ENCODE assay signal across 1 cellular context in genomic region chr13:45226024-45226423, GRCh38.
TF ChIP-seq lines count a peak whose summit lies in the region.

No MANE protein-coding gene starts in this region.

TF ChIP-seq in HepG2, 621 proteins besides CTCF, POLR2A, EP300 and RAD21 (continued from another document):
- TF ChIP-seq, protein P1, sequence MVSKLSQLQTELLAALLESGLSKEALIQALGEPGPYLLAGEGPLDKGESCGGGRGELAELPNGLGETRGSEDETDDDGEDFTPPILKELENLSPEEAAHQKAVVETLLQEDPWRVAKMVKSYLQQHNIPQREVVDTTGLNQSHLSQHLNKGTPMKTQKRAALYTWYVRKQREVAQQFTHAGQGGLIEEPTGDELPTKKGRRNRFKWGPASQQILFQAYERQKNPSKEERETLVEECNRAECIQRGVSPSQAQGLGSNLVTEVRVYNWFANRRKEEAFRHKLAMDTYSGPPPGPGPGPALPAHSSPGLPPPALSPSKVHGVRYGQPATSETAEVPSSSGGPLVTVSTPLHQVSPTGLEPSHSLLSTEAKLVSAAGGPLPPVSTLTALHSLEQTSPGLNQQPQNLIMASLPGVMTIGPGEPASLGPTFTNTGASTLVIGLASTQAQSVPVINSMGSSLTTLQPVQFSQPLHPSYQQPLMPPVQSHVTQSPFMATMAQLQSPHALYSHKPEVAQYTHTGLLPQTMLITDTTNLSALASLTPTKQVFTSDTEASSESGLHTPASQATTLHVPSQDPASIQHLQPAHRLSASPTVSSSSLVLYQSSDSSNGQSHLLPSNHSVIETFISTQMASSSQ (IDR thresholded peaks at IDR 0.05; ENCODE audit: low read depth) = no peak
- TF ChIP-seq, protein P1 (CRISPR knock-in tag; IDR thresholded peaks at IDR 0.05; ENCODE audit: borderline replicate concordance) = no peak
